In the genomic region with DNA sequence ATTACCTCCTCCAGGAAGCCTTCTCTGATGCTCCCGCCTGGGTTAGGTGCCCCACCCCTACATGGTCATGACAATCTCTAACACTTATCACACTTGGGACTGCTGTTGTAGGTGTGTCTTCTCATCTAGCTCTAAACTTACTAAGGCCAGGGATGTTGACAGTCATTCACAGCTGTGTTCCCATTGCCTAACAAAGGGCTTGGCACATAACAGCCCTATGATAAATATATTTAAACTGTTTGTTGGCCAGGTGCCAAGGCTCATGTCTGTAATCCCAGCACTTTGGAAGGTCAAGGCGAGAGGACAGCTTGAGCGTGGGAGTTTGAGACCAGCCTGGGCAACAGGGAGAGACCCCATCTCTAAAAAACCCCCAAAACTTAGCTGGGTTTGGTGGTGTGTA, we compare ENCODE assay signal across 1 cellular context.
TF ChIP-seq lines count a peak whose summit lies in the region.

No MANE protein-coding gene starts in this region.

TF ChIP-seq in GM23338, 12 proteins besides CTCF, POLR2A, EP300 and RAD21 (continued from another document):
- TF ChIP-seq EZH2phosphoT487 (IDR thresholded peaks at IDR 0.05; ENCODE audit: unreplicated experiment) (no peak), ZNF114 (CRISPR knock-in tag; IDR thresholded peaks at IDR 0.05) (no peak), NANOG (IDR thresholded peaks at IDR 0.05; ENCODE audit: borderline replicate concordance) (no peak), JUNB (IDR thresholded peaks at IDR 0.05; ENCODE audit: unreplicated experiment) (no peak), ZNF331 (CRISPR knock-in tag; IDR thresholded peaks at IDR 0.05; ENCODE audit: low read depth) (no peak), POLR2AphosphoS5 (IDR thresholded peaks at IDR 0.05; ENCODE audit: low read depth) (no peak)
- TF ChIP-seq, protein P1, sequence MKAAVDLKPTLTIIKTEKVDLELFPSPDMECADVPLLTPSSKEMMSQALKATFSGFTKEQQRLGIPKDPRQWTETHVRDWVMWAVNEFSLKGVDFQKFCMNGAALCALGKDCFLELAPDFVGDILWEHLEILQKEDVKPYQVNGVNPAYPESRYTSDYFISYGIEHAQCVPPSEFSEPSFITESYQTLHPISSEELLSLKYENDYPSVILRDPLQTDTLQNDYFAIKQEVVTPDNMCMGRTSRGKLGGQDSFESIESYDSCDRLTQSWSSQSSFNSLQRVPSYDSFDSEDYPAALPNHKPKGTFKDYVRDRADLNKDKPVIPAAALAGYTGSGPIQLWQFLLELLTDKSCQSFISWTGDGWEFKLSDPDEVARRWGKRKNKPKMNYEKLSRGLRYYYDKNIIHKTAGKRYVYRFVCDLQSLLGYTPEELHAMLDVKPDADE (IDR thresholded peaks at IDR 0.05) = no peak
- TF ChIP-seq, protein P2, sequence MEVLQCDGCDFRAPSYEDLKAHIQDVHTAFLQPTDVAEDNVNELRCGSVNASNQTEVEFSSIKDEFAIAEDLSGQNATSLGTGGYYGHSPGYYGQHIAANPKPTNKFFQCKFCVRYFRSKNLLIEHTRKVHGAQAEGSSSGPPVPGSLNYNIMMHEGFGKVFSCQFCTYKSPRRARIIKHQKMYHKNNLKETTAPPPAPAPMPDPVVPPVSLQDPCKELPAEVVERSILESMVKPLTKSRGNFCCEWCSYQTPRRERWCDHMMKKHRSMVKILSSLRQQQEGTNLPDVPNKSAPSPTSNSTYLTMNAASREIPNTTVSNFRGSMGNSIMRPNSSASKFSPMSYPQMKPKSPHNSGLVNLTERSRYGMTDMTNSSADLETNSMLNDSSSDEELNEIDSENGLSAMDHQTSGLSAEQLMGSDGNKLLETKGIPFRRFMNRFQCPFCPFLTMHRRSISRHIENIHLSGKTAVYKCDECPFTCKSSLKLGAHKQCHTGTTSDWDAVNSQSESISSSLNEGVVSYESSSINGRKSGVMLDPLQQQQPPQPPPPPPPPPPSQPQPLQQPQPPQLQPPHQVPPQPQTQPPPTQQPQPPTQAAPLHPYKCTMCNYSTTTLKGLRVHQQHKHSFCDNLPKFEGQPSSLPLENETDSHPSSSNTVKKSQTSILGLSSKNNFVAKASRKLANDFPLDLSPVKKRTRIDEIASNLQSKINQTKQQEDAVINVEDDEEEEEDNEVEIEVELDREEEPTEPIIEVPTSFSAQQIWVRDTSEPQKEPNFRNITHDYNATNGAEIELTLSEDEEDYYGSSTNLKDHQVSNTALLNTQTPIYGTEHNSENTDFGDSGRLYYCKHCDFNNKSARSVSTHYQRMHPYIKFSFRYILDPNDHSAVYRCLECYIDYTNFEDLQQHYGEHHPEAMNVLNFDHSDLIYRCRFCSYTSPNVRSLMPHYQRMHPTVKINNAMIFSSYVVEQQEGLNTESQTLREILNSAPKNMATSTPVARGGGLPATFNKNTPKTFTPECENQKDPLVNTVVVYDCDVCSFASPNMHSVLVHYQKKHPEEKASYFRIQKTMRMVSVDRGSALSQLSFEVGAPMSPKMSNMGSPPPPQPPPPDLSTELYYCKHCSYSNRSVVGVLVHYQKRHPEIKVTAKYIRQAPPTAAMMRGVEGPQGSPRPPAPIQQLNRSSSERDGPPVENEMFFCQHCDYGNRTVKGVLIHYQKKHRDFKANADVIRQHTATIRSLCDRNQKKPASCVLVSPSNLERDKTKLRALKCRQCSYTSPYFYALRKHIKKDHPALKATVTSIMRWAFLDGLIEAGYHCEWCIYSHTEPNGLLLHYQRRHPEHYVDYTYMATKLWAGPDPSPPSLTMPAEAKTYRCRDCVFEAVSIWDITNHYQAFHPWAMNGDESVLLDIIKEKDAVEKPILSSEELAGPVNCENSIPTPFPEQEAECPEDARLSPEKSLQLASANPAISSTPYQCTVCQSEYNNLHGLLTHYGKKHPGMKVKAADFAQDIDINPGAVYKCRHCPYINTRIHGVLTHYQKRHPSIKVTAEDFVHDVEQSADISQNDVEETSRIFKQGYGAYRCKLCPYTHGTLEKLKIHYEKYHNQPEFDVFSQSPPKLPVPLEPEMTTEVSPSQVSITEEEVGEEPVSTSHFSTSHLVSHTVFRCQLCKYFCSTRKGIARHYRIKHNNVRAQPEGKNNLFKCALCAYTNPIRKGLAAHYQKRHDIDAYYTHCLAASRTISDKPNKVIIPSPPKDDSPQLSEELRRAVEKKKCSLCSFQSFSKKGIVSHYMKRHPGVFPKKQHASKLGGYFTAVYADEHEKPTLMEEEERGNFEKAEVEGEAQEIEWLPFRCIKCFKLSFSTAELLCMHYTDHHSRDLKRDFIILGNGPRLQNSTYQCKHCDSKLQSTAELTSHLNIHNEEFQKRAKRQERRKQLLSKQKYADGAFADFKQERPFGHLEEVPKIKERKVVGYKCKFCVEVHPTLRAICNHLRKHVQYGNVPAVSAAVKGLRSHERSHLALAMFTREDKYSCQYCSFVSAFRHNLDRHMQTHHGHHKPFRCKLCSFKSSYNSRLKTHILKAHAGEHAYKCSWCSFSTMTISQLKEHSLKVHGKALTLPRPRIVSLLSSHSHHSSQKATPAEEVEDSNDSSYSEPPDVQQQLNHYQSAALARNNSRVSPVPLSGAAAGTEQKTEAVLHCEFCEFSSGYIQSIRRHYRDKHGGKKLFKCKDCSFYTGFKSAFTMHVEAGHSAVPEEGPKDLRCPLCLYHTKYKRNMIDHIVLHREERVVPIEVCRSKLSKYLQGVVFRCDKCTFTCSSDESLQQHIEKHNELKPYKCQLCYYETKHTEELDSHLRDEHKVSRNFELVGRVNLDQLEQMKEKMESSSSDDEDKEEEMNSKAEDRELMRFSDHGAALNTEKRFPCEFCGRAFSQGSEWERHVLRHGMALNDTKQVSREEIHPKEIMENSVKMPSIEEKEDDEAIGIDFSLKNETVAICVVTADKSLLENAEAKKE (CRISPR knock-in tag; IDR thresholded peaks at IDR 0.05) = no peak
